ENCODE assay signal across 24 cellular contexts in the genomic region with DNA sequence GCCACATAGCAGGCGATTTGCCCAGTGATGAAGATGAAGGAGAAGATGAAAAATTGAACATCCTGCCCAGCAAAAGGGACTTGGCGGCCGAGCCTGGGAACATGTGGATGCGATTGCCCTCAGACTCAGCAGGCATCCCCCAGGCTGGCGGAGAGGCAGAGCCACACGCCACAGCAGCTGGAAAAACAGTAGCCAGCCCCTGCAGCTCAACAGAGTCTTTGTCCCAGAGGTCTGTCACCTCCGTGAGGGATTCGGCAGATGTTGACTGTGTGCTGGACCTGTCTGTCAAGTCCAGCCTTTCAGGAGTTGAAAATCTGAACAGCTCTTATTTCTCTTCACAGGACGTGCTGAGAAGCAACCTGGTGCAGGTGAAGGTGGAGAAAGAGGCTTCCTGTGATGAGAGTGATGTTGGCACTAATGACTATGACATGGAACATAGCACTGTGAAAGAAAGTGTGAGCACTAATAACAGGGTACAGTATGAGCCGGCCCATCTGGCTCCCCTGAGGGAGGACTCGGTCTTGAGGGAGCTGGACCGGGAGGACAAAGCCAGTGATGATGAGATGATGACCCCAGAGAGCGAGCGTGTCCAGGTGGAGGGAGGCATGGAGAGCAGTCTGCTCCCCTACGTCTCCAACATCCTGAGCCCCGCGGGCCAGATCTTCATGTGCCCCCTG. TPM values are rescaled to one million over a fixed set of nuclear protein-coding genes. Genes with fewer than 3 reads are reported as not detected.
DNase-seq lines count a peak whose midpoint lies in the region; ATAC-seq and TF ChIP-seq lines count a peak whose summit lies in the region.
"Had no signal": no experiment of that assay in that cellular context is flagged by ENCODE, and none has a peak within 500 bp of the region (broad histone marks: within the 10 kb centered on the region; RNA-seq: fewer than 3 reads in every experiment).

No MANE protein-coding gene starts in this region.

- H3K4me1 Mint-ChIP-seq in naive thymus-derived CD8-positive, alpha-beta T cell: peaks cover 0 to 39% (median 20%) of the 10 kb centered on the region in 4 donors

- no peak overlapping the region for H2AFZ ChIP-seq in SK-N-SH (ENCODE audit: low read depth)
- H2AFZ ChIP-seq: hepatocyte had no signal

- no peak overlapping the region for H3K27ac Mint-ChIP-seq in naive thymus-derived CD8-positive, alpha-beta T cell
- H3K27ac Mint-ChIP-seq: natural killer cell had no signal

- H3K4me1 ChIP-seq in SK-N-SH (ENCODE audit: control insufficient read depth in 1 of 2, insufficient read depth in 2 of 2, low read depth in 1 of 2, low read length in 1 of 2): peaks cover 17 to 61% of the 10 kb centered on the region in 2 experiments; a peak in 3 of 4 replicates
- H3K4me1 ChIP-seq: colonic mucosa had no signal

- peaks cover 28 to 44% of the 10 kb centered on the region in 2 experiments for H3K36me3 ChIP-seq in SK-N-SH (replicated peaks in 1 of 2; ENCODE audit: control insufficient read depth in 1 of 2, insufficient read depth in 2 of 2, low read length in 1 of 2)

- no peak overlapping the region for H3K9ac ChIP-seq in SK-N-SH

- peaks cover 34% of the 10 kb centered on the region for H3F3A ChIP-seq in SK-N-SH (replicated peaks; ENCODE audit: insufficient read depth)

- no peak for TF ChIP-seq CTCF in SK-N-SH (IDR thresholded peaks at IDR 0.05)

- TF ChIP-seq EP300 in SK-N-SH (IDR thresholded peaks at IDR 0.05; ENCODE audit: borderline replicate concordance in 1 of 2, low read depth in 1 of 2, low read length in 1 of 2): no peak

- no peak overlapping the region for H3K4me2 ChIP-seq in SK-N-SH
- H3K4me2 ChIP-seq: hepatocyte had no signal

- no peaks in the 10 kb centered on the region for H3K9me3 ChIP-seq in SK-N-SH
- H3K9me3 ChIP-seq: ascending aorta, colonic mucosa, SJSA1, upper lobe of left lung had no signal

- CTCF ChIA-PET in SK-N-SH (lab: Yijun Ruan, JAX): no interaction called here

- H3K4me3 Mint-ChIP-seq in naive thymus-derived CD8-positive, alpha-beta T cell: no peak overlapping the region
- H3K4me3 Mint-ChIP-seq: natural killer cell had no signal

- H3K27ac ChIP-seq in SK-N-SH (ENCODE audit: low read depth in 2 of 2, low read length in 1 of 2) (peak overlapping the region in 1 of 2 experiments; percentile 64; a peak in 2 of 4 replicates), temporal lobe (ENCODE audit: low read depth, low read length) (peak overlapping the region; percentile 88)
- H3K27ac ChIP-seq: ascending aorta, colonic mucosa, hepatocyte, SJSA1, upper lobe of left lung had no signal

- H3K9me3 Mint-ChIP-seq in naive thymus-derived CD8-positive, alpha-beta T cell: peaks cover 0 to 2% (median 0%) of the 10 kb centered on the region in 9 donors
- H3K9me3 Mint-ChIP-seq: natural killer cell had no signal

- ATAC-seq in SK-N-SH treated with all-trans-retinoic acid at 6 μM for 48 hours: no peak
- peak; percentile 7 to 42 for ATAC-seq in naive thymus-derived CD8-positive, alpha-beta T cell
- ATAC-seq: K562, natural killer cell had no signal

- H3K4me3 ChIP-seq in SK-N-SH (ENCODE audit: low read depth in 2 of 2, low read length in 1 of 2): no peak overlapping the region
- H3K4me3 ChIP-seq: ascending aorta, colonic mucosa, hepatocyte, K562, SJSA1, upper lobe of left lung had no signal

- POLR2A ChIA-PET in SK-N-SH (lab: Yijun Ruan, JAX): no interaction called here
- POLR2A ChIA-PET in naive thymus-derived CD8-positive, alpha-beta T cell (lab: Charles Lee): interaction anchor here (0.9 to 11.8 kb wide), 2 partner anchors 10 to 23 kb away, joined by 3 to 263 read pairs; no protein-coding TSS in a partner anchor

- WGBS in SK-N-SH (ENCODE audit: low lambda C conversion rate): 93% methylated on average over 17 of the region's 17 CpGs

- peaks cover 0 to 23% (median 2%) of the 10 kb centered on the region in 3 donors for H3K36me3 Mint-ChIP-seq in naive thymus-derived CD8-positive, alpha-beta T cell
- H3K36me3 Mint-ChIP-seq: natural killer cell had no signal

- no peak for TF ChIP-seq RAD21 in SK-N-SH (IDR thresholded peaks at IDR 0.05; ENCODE audit: low read length)

- H3K27me3 ChIP-seq in SK-N-SH (ENCODE audit: insufficient read depth): no peaks in the 10 kb centered on the region
- H3K27me3 ChIP-seq: ascending aorta, colonic mucosa, hepatocyte, SJSA1, upper lobe of left lung had no signal

- DNase-seq in SK-N-SH (peak; percentile 71), astrocyte of the hippocampus (ENCODE audit: low read depth, low spot score) (peak; percentile 36), OCI-M2 (lab: John Stamatoyannopoulos, UW; ENCODE audit: unreplicated experiment) (no peak), GDM1 (lab: John Stamatoyannopoulos, UW) (no peak)
- no peak for DNase-seq in naive thymus-derived CD8-positive, alpha-beta T cell
- DNase-seq in activated CD8-positive, alpha-beta memory T cell treated with anti-CD3 and anti-CD28 coated beads for 24 hours: no peak
- DNase-seq: activated CD4-positive, CD25-positive, alpha-beta regulatory T cell treated with anti-CD3 and anti-CD28 coated beads, Interleukin-2, amount 50 U/mL, for 72 hours; activated gamma-delta T cell treated with Interleukin-2 at 50 U/mL for 16 hours; colonic mucosa; DMS79 treated with DMSO at 0.1 percent for 48 hours; H7; islet precursor cell; natural killer cell; NCI-H1930; NCI-H510A; OCI-M1; T-helper 9 cell had no signal

- H3K79me2 ChIP-seq in SK-N-SH (ENCODE audit: insufficient read depth): peaks cover 81% of the 10 kb centered on the region

- H3K27me3 Mint-ChIP-seq in naive thymus-derived CD8-positive, alpha-beta T cell: peaks cover 0 to 1% (median 0%) of the 10 kb centered on the region in 5 donors

- H4K20me1 ChIP-seq in SK-N-SH (ENCODE audit: insufficient read depth): peaks cover 29% of the 10 kb centered on the region

- H3K9me2 ChIP-seq in SK-N-SH: no peaks in the 10 kb centered on the region

TF ChIP-seq in SK-N-SH, 30 proteins besides CTCF, POLR2A, EP300 and RAD21 (continues in another document):
- TF ChIP-seq POLR2AphosphoS5 (IDR thresholded peaks at IDR 0.05; ENCODE audit: low read depth, low read length): no peak
- TF ChIP-seq, protein P1, sequence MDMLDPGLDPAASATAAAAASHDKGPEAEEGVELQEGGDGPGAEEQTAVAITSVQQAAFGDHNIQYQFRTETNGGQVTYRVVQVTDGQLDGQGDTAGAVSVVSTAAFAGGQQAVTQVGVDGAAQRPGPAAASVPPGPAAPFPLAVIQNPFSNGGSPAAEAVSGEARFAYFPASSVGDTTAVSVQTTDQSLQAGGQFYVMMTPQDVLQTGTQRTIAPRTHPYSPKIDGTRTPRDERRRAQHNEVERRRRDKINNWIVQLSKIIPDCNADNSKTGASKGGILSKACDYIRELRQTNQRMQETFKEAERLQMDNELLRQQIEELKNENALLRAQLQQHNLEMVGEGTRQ (IDR thresholded peaks at IDR 0.05; ENCODE audit: borderline replicate concordance, low read depth, low read length): no peak
- TF ChIP-seq, protein P2, sequence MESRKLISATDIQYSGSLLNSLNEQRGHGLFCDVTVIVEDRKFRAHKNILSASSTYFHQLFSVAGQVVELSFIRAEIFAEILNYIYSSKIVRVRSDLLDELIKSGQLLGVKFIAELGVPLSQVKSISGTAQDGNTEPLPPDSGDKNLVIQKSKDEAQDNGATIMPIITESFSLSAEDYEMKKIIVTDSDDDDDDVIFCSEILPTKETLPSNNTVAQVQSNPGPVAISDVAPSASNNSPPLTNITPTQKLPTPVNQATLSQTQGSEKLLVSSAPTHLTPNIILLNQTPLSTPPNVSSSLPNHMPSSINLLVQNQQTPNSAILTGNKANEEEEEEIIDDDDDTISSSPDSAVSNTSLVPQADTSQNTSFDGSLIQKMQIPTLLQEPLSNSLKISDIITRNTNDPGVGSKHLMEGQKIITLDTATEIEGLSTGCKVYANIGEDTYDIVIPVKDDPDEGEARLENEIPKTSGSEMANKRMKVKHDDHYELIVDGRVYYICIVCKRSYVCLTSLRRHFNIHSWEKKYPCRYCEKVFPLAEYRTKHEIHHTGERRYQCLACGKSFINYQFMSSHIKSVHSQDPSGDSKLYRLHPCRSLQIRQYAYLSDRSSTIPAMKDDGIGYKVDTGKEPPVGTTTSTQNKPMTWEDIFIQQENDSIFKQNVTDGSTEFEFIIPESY (IDR thresholded peaks at IDR 0.05; ENCODE audit: borderline replicate concordance, low read depth): no peak

TF ChIP-seq in SK-N-SH treated with all-trans-retinoic acid at 6 μM for 48 hours, 23 proteins besides CTCF, POLR2A, EP300 and RAD21 (continues in another document):
- TF ChIP-seq TOX (CRISPR knock-in tag; IDR thresholded peaks at IDR 0.05; ENCODE audit: borderline replicate concordance) (no peak), TCF4 (CRISPR knock-in tag; IDR thresholded peaks at IDR 0.05; ENCODE audit: borderline replicate concordance) (no peak), OSR1 (CRISPR knock-in tag; IDR thresholded peaks at IDR 0.05) (no peak)
- TF ChIP-seq, protein P3, sequence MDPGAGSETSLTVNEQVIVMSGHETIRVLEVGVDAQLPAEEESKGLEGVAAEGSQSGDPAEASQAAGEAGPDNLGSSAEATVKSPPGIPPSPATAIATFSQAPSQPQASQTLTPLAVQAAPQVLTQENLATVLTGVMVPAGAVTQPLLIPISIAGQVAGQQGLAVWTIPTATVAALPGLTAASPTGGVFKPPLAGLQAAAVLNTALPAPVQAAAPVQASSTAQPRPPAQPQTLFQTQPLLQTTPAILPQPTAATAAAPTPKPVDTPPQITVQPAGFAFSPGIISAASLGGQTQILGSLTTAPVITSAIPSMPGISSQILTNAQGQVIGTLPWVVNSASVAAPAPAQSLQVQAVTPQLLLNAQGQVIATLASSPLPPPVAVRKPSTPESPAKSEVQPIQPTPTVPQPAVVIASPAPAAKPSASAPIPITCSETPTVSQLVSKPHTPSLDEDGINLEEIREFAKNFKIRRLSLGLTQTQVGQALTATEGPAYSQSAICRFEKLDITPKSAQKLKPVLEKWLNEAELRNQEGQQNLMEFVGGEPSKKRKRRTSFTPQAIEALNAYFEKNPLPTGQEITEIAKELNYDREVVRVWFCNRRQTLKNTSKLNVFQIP (CRISPR knock-in tag; IDR thresholded peaks at IDR 0.05; ENCODE audit: borderline replicate concordance, low read depth): no peak

RNA-seq across cellular contexts. Expression of a gene that starts 3.3 kb away (rescaled TPM):
- polyA plus RNA-seq in SK-N-SH (2012; rRNA removed): 19.3 and 21.3 TPM in 2 replicates
- 19.9 and 20.2 TPM in 2 replicates for polyA plus RNA-seq in SK-N-SH (2012; cell fraction: cytosol; rRNA removed)
- 35.1 and 43.3 TPM in 2 replicates for polyA plus RNA-seq in SK-N-SH (2012; cell fraction: nucleus; rRNA removed)
- 10 to 100 TPM; 69.5 to 71.8 TPM for total RNA-seq in naive thymus-derived CD8-positive, alpha-beta T cell
- 1 to 10 TPM; 2.7 to 5.0 (median 4.3) TPM for polyA plus RNA-seq in naive thymus-derived CD8-positive, alpha-beta T cell
- total RNA-seq in temporal lobe: 364 TPM

Comparison
In these comparisons a context has a peak if more than half of its experiments do, and no peak if none do; other contexts are left out.
1. DNase-seq: peak in SK-N-SH (single experiment) and astrocyte of the hippocampus (single experiment); none in naive thymus-derived CD8-positive, alpha-beta T cell (0 of 10), OCI-M2 (single experiment), activated CD8-positive, alpha-beta memory T cell treated with anti-CD3 and anti-CD28 coated beads for 24 hours (single experiment) and GDM1 (single experiment).